Comparison of ENCODE assay signal across 22 cellular contexts in genomic region chr15:63797901-63798300, GRCh38.
"Had no signal": no experiment of that assay in that cellular context is flagged by ENCODE, and none has a peak within 500 bp of the region (broad histone marks: within the 10 kb centered on the region; RNA-seq: fewer than 3 reads in every experiment).

No MANE protein-coding gene starts in this region.

- H3K4me1 ChIP-seq: ascending aorta had no signal

- DNase-seq: activated CD4-positive, alpha-beta T cell treated with anti-CD3 and anti-CD28 coated beads for 1 hour; activated CD4-positive, alpha-beta T cell treated with anti-CD3 and anti-CD28 coated beads, Interleukin-2, amount 50 U/mL, for 1 hour; activated CD8-positive, alpha-beta T cell treated with anti-CD3 and anti-CD28 coated beads, Interleukin-2, amount 10 ng/mL, durations not matched to agents 7 days and 5 days; activated naive CD4-positive, alpha-beta T cell treated with Interleukin-2 at 50 U/mL for 16 hours; activated T-cell treated with anti-CD3 and anti-CD28 coated beads, Interleukin-2, amount 50 U/mL, for 1 hour; adrenal gland; brain microvascular endothelial cell; caudate nucleus; effector memory CD4-positive, alpha-beta T cell; foreskin melanocyte; glutamatergic neuron; stimulated activated CD4-positive, alpha-beta T cell treated with anti-CD3 and anti-CD28 coated beads, Interleukin-2, amount 100 ng/mL, for 24 hours; stimulated activated naive CD4-positive, alpha-beta T cell; T-cell; testis; trophoblast cell; WERI-Rb-1 had no signal

- H3K4me3 Mint-ChIP-seq: activated CD8-positive, alpha-beta T cell treated with anti-CD3 and anti-CD28 coated beads, Interleukin-2, amount 10 ng/mL, durations not matched to agents 7 days and 5 days; neural crest cell; T-cell had no signal

- H3K27me3 Mint-ChIP-seq: T-cell had no signal

- H3K27me3 ChIP-seq: adrenal gland, ascending aorta, brain microvascular endothelial cell, hepatocyte, testis, vagina had no signal

- H3K9me3 ChIP-seq: adrenal gland, testis, vagina had no signal

- H3K36me3 ChIP-seq: adrenal gland, ascending aorta, brain microvascular endothelial cell, vagina, WERI-Rb-1 had no signal

- H3K4me3 ChIP-seq: adrenal gland, ascending aorta, hepatocyte, testis, vagina had no signal

- ATAC-seq: activated CD8-positive, alpha-beta T cell treated with anti-CD3 and anti-CD28 coated beads, Interleukin-2, amount 10 ng/mL, durations not matched to agents 7 days and 5 days; sciatic nerve; T-cell had no signal

- H3K27ac ChIP-seq: adrenal gland, ascending aorta, brain microvascular endothelial cell, hepatocyte, testis, vagina, WERI-Rb-1 had no signal

- H3K27ac Mint-ChIP-seq: activated CD8-positive, alpha-beta T cell treated with anti-CD3 and anti-CD28 coated beads, Interleukin-2, amount 10 ng/mL, durations not matched to agents 7 days and 5 days had no signal

- H3K4me2 ChIP-seq: hepatocyte had no signal

- H2AFZ ChIP-seq: hepatocyte had no signal
